Comparison of ENCODE assay signal across 7 cellular contexts in the genomic region with DNA sequence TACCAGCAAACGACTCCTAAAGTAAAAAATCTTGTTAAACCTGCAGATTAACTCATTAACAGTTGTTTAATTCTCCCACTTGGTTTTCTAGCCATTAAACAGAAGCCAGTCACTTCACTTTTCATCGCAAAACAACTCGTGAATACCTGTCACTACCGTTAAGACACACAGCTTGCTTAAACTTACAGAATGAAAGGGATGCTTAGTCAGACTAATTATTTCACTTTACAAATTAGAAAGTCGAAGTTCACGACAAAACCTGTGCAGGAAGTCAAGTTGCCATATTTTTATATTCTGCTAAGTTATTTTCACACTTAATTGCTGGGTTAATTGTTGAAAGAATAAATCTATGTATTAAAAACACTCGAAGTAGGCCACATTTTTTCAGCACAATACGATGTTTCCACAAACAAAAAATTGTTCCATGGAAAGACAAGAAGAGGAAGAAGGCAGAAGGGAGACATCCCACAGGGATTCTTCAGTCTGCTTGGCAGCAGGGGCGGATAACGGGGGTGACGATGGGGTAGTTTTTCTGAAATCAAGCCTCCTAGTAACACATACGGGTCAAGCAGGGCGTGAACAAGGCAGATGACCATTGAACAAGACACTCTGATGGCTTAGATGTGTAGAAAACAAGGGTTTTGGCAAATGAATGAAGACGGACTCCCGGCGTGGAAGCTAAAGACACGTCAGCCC. TPM values are rescaled to one million over a fixed set of nuclear protein-coding genes. Genes with fewer than 3 reads are reported as not detected.
DNase-seq lines count a peak whose midpoint lies in the region; ATAC-seq and FAIRE-seq lines count a peak whose summit lies in the region.

No MANE protein-coding gene starts in this region.

- H3K27ac Mint-ChIP-seq in IgD-negative memory B cell, result peak overlapping the region; percentile 73 to 93 (median 90)
- H3K27ac Mint-ChIP-seq in activated naive CD4-positive, alpha-beta T cell treated with anti-CD3 and anti-CD28 coated beads, Interleukin-2, amount 50 U/mL, for 72 hours, result peak overlapping the region; percentile 94 to 99

- no peaks in the 10 kb centered on the region for H3K27me3 Mint-ChIP-seq in IgD-negative memory B cell

- no peaks in the 10 kb centered on the region for H3K4me1 ChIP-seq in iPS DF 6.9 (ENCODE audit: control insufficient read depth, insufficient read depth, low read length)
- H3K4me1 ChIP-seq in small intestine (ENCODE audit: control insufficient read depth in 2 of 2, insufficient read depth in 1 of 2, low read depth in 1 of 2, low read length in 1 of 2), result peaks cover 2 to 3% of the 10 kb centered on the region in 2 donors

- H3K36me3 ChIP-seq in iPS DF 6.9 (ENCODE audit: control insufficient read depth, insufficient read depth, low read length) (peaks cover under 1% of the 10 kb centered on the region; the same call in 1 of the 2 replicates), small intestine (ENCODE audit: control insufficient read depth in 2 of 2, insufficient read depth in 2 of 2, low read length in 2 of 2) (peaks cover 8% of the 10 kb centered on the region in 2 donors)

- no peak overlapping the region for H3K27ac ChIP-seq in iPS DF 6.9 (ENCODE audit: low read length)
- H3K27ac ChIP-seq in small intestine (ENCODE audit: low read depth in 1 of 2, low read length in 1 of 2), result peak overlapping the region; percentile 87 to 99

- peak overlapping the region; percentile 93 to 98 (median 96) for H3K4me3 Mint-ChIP-seq in IgD-negative memory B cell

- no peaks in the 10 kb centered on the region for H3K9me3 ChIP-seq in iPS DF 6.9 (ENCODE audit: control insufficient read depth, insufficient read depth, low read length)
- H3K9me3 ChIP-seq in small intestine (ENCODE audit: control insufficient read depth, low read depth), result no peaks in the 10 kb centered on the region

- peaks cover 2% of the 10 kb centered on the region for H3K36me3 Mint-ChIP-seq in IgD-negative memory B cell
- H3K36me3 Mint-ChIP-seq in activated naive CD4-positive, alpha-beta T cell treated with anti-CD3 and anti-CD28 coated beads, Interleukin-2, amount 50 U/mL, for 72 hours, result peaks cover 26 to 46% of the 10 kb centered on the region in 2 donors

- no peak for DNase-seq in GM18507 (ENCODE audit: extremely low spot score, insufficient read length, low read depth)
- DNase-seq in activated naive CD4-positive, alpha-beta T cell treated with anti-CD3 and anti-CD28 coated beads, Interleukin-2, amount 50 U/mL, for 72 hours (ENCODE audit: low spot score in 2 of 2), result no peak
- no peak for DNase-seq in iPS DF 6.9 (ENCODE audit: low read depth, low spot score)
- peak; percentile 49 for DNase-seq in small intestine
- DNase-seq in NCI-H1694 (lab: John Stamatoyannopoulos, UW), result no peak
- DNase-seq in stimulated activated CD4-positive, alpha-beta T cell treated with anti-CD3 and anti-CD28 coated beads, Interleukin-15, amount 100 ng/mL, for 24 hours, result no peak

- H3K27me3 ChIP-seq in iPS DF 6.9 (ENCODE audit: control insufficient read depth, insufficient read depth, low read length) (no peaks in the 10 kb centered on the region), small intestine (ENCODE audit: control insufficient read depth in 2 of 2, insufficient read depth in 2 of 2, low read length in 2 of 2) (no peaks in the 10 kb centered on the region)

- ATAC-seq in activated naive CD4-positive, alpha-beta T cell treated with anti-CD3 and anti-CD28 coated beads, Interleukin-2, amount 50 U/mL, for 72 hours, result no peak

- WGBS in iPS DF 6.9 (ENCODE audit: insufficient coverage, insufficient read length), result no CpG with 5 or more reads among the region's 17 CpGs
- WGBS in small intestine, 3 donors, result 0 to 3% (median 2%) methylated on average over 17 of the region's 17 CpGs

- peaks cover 30 to 48% (median 37%) of the 10 kb centered on the region in 3 donors for H3K4me1 Mint-ChIP-seq in IgD-negative memory B cell

- no peaks in the 10 kb centered on the region for H3K9me3 Mint-ChIP-seq in IgD-negative memory B cell
- peaks cover 5 to 6% of the 10 kb centered on the region in 2 donors for H3K9me3 Mint-ChIP-seq in activated naive CD4-positive, alpha-beta T cell treated with anti-CD3 and anti-CD28 coated beads, Interleukin-2, amount 50 U/mL, for 72 hours

- H3K4me3 ChIP-seq in iPS DF 6.9 (ENCODE audit: low read length), result peak overlapping the region; percentile 91
- H3K4me3 ChIP-seq in small intestine (ENCODE audit: low read depth in 1 of 2, low read length in 2 of 2), result peak overlapping the region; percentile 96

- FAIRE-seq in GM18507 (lab: Jason Lieb, UNC) (peak; percentile 55), small intestine (lab: Jason Lieb, UNC) (no peak)

RNA-seq across cellular contexts. Expression of gene SSR1, which starts 0.9 kb away (rescaled TPM):
- polyA plus RNA-seq in IgD-negative memory B cell (125 TPM), small intestine (10 to 100 TPM in 2 of 3 donors, 1 to 10 TPM in 1; 8.9 to 61.2 (median 12.2) TPM)
- 100 to 1,000 TPM; 103 to 122 TPM for total RNA-seq in activated naive CD4-positive, alpha-beta T cell treated with anti-CD3 and anti-CD28 coated beads, Interleukin-2, amount 50 U/mL, for 72 hours
